In genomic region chr19:12093777-12094176, GRCh38 we compare ENCODE assay signal across 1 cellular context.
TF ChIP-seq lines count a peak whose summit lies in the region.

No MANE protein-coding gene starts in this region.

TF ChIP-seq in WTC11, 78 proteins besides CTCF, POLR2A, EP300 and RAD21 (continued from another document):
- no peak for TF ChIP-seq ERG (CRISPR knock-in tag; IDR thresholded peaks at IDR 0.05)
- no peak for TF ChIP-seq ZBTB21 (CRISPR knock-in tag; IDR thresholded peaks at IDR 0.05; ENCODE audit: borderline replicate concordance)
- TF ChIP-seq ZNF281 (CRISPR knock-in tag; IDR thresholded peaks at IDR 0.05): no peak
- no peak for TF ChIP-seq SMAD3 (CRISPR knock-in tag; IDR thresholded peaks at IDR 0.05; ENCODE audit: borderline replicate concordance)
- TF ChIP-seq ZNF532 (CRISPR knock-in tag; IDR thresholded peaks at IDR 0.05; ENCODE audit: borderline replicate concordance): no peak
- no peak for TF ChIP-seq FOXP4 (CRISPR knock-in tag; IDR thresholded peaks at IDR 0.05)
- no peak for TF ChIP-seq NFE2L1 (CRISPR knock-in tag; IDR thresholded peaks at IDR 0.05)
- no peak for TF ChIP-seq ELF4 (CRISPR knock-in tag; IDR thresholded peaks at IDR 0.05; ENCODE audit: low read depth)
